In the genomic region with DNA sequence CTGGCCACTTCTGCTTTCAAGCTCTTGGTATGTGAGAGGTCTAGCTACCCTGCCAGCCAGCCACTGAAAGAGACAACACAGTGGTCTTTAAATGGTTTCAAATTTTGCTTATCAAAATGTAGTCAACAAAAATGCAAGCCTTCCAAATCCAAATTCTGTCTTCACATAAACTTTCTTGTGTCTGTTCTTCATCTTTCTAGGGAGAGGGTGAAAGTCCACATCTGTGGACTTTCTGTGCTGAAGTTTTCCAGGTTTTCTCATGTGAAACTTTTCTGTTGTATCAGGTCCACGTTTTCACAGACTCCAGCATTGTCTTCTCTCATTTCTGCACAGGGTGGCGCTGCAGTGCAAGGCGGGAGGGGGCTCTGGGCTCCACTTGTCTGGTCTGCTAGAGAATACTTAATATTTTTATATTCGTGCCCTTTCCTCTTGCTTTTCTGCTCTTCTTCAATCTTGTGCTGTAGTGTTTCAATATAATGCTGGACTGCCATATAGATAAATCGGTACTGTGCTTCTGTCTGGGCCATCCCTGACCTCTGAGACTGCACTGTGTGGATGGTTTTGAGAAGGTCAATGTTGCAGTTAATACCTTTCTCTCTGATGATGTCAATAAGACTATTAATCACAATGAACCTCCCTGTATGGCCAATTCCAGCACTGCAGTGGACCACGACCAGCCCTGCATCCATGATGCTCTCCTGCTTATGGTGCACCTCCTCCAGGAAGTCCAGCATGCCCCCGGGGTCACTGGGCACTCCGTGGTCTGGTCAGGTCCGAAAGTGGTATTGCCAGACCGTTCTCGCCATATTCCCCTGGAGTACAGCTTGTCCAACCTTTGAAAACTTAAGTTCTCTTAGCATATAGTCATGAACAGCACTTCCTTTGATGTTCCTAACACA, we compare ENCODE assay signal across 8 cellular contexts.
A peak's percentile ranks its signal among the peaks of the same experiment; 100 is the strongest.
DNase-seq lines count a peak whose midpoint lies in the region; ATAC-seq and TF ChIP-seq lines count a peak whose summit lies in the region.

No MANE protein-coding gene starts in this region.

- intact Hi-C loops in adrenal gland (cut with DNase I), result loop anchor here (2.0 to 5.0 kb wide), 3 partner anchors 162 to 237 kb away; partner anchors contain the start of gene TNFAIP3 (in 1 of the 2)

- peak; percentile 74 to 95 (median 86) for TF ChIP-seq CTCF in adrenal gland (IDR thresholded peaks at IDR 0.05)

- no peaks in the 10 kb centered on the region for H3K9me3 ChIP-seq in adrenal gland (replicated peaks in 1 of 3)

- H3K27ac ChIP-seq in adrenal gland, result no peak overlapping the region

- no peak overlapping the region for H3K4me3 ChIP-seq in adrenal gland

- 40 to 47% (median 45%) methylated on average over 10 to 11 of the region's 11 CpGs for WGBS in adrenal gland, 4 donors

- H3K36me3 ChIP-seq in adrenal gland (replicated peaks in 1 of 2), result no peaks in the 10 kb centered on the region

- ATAC-seq in HG03025 (IDR thresholded peaks at IDR 0.05; ENCODE audit: low FRiP score, unreplicated experiment), result no peak

- H3K27me3 ChIP-seq in adrenal gland, result no peaks in the 10 kb centered on the region

- no peak for TF ChIP-seq POLR2A in adrenal gland (IDR thresholded peaks at IDR 0.05)

- DNase-seq in NCI-H1436 (lab: John Stamatoyannopoulos, UW) (peak; percentile 17), NCI-H1436 treated with DMSO at 0.1 percent for 48 hours (lab: John Stamatoyannopoulos, UW) (no peak), KG1 (lab: John Stamatoyannopoulos, UW) (peak; percentile 53), T-helper 2 cell (peak; percentile 41 to 73 (median 61)), adrenal gland (peak; percentile 61 to 81 (median 75)), hepatic stellate cell (ENCODE audit: low spot score) (peak; percentile 58)
- DNase-seq in stimulated activated CD4-positive, alpha-beta T cell treated with anti-CD3 and anti-CD28 coated beads, Interleukin-12 subunit alpha, Interleukin-12 subunit beta, amount 100 ng/mL, for 48 hours (ENCODE audit: low read depth in 2 of 3, low spot score in 1 of 3), result peak; percentile 56 to 72 (median 66)

- H3K4me1 ChIP-seq in adrenal gland (replicated peaks in 1 of 2), result peaks cover 5 to 13% of the 10 kb centered on the region in 2 donors
